28 cellular contexts compared by ENCODE assay signal in the genomic region with DNA sequence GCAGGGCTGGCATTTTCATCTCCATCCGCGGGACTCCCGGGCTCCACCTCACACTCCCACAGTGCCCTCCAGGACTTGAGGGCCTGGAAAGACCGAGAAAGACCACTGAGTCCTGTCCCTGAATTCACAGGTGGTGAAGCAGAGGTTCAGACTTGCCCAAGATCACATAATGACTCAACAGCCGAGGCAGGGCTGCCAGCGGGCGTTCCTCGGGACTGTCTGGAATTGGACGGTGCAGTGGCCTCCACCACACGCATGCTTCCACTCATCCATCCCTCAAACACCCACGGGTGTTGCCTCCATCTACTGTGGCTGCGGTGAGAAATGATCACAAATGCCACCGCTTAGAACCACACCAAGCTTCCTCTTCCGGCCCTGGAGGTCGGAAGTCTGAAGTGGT. TPM values are rescaled to one million over a fixed set of nuclear protein-coding genes. Genes with fewer than 3 reads are reported as not detected.
"Had no signal": no experiment of that assay in that cellular context is flagged by ENCODE, and none has a peak within 500 bp of the region (broad histone marks: within the 10 kb centered on the region; RNA-seq: fewer than 3 reads in every experiment).

No MANE protein-coding gene starts in this region.

- H3K4me1 Mint-ChIP-seq: activated B cell treated with CpG ODN at 0.5 μM for 24 hours; activated T-helper 17 cell treated with anti-CD3 and anti-CD28 coated beads, Interleukin-2, amount 50 U/mL, for 72 hours had no signal

- H3K4me3 ChIP-seq: gastrocnemius medialis, heart left ventricle had no signal

- H3K9me3 Mint-ChIP-seq: activated CD8-positive, alpha-beta T cell treated with anti-CD3 and anti-CD28 coated beads for 36 hours; activated T-cell treated with anti-CD3 and anti-CD28 coated beads, Interleukin-2, amount 50 U/mL, for 4 hours; activated T-helper 17 cell treated with anti-CD3 and anti-CD28 coated beads, Interleukin-2, amount 50 U/mL, for 72 hours had no signal

- DNase-seq: activated B cell treated with CpG ODN at 0.5 μM for 24 hours; activated CD4-positive, alpha-beta T cell treated with anti-CD3 and anti-CD28 coated beads for 48 hours; activated CD4-positive, alpha-beta T cell treated with anti-CD3 and anti-CD28 coated beads, Interleukin-2, amount 50 U/mL, for 1 hour; activated CD4-positive, alpha-beta T cell treated with anti-CD3 and anti-CD28 coated beads, Interleukin-2, amount 50 U/mL, for 48 hours; activated CD8-positive, alpha-beta memory T cell treated with anti-CD3 and anti-CD28 coated beads for 24 hours; activated CD8-positive, alpha-beta T cell treated with anti-CD3 and anti-CD28 coated beads for 36 hours; activated effector memory CD4-positive, alpha-beta T cell treated with Interleukin-2 at 50 U/mL for 16 hours; activated gamma-delta T cell treated with Interleukin-2 at 50 U/mL for 16 hours; activated naive CD4-positive, alpha-beta T cell treated with anti-CD3 and anti-CD28 coated beads, Interleukin-2, amount 50 U/mL, for 16 hours; activated naive CD4-positive, alpha-beta T cell treated with Interleukin-2 at 50 U/mL for 16 hours; activated T-cell treated with anti-CD3 and anti-CD28 coated beads, Interleukin-2, amount 50 U/mL, for 4 hours; amniotic stem cell; anterior cingulate cortex; brain microvascular endothelial cell; caudate nucleus; cortex of kidney; dermis blood vessel endothelial cell; effector CD8-positive, alpha-beta T cell; foreskin keratinocyte; gastrocnemius medialis; glutamatergic neuron; heart left ventricle; T-helper 2 cell; WERI-Rb-1 had no signal

- H3K4me1 ChIP-seq: foreskin keratinocyte, gastrocnemius medialis had no signal

- H3K4me3 Mint-ChIP-seq: activated B cell treated with CpG ODN at 0.5 μM for 24 hours; activated CD8-positive, alpha-beta T cell treated with anti-CD3 and anti-CD28 coated beads for 36 hours; activated naive CD8-positive, alpha-beta T cell; activated T-cell treated with anti-CD3 and anti-CD28 coated beads, Interleukin-2, amount 50 U/mL, for 4 hours; activated T-helper 17 cell treated with anti-CD3 and anti-CD28 coated beads, Interleukin-2, amount 50 U/mL, for 72 hours had no signal

- H3K9me3 ChIP-seq: gastrocnemius medialis had no signal

- H3K36me3 Mint-ChIP-seq: activated naive CD8-positive, alpha-beta T cell had no signal

- H3K36me3 ChIP-seq: brain microvascular endothelial cell, gastrocnemius medialis, heart left ventricle, WERI-Rb-1 had no signal

- H3K27ac Mint-ChIP-seq: activated B cell treated with CpG ODN at 0.5 μM for 24 hours; activated CD8-positive, alpha-beta T cell treated with anti-CD3 and anti-CD28 coated beads for 36 hours; activated naive CD8-positive, alpha-beta T cell; activated T-helper 17 cell treated with anti-CD3 and anti-CD28 coated beads, Interleukin-2, amount 50 U/mL, for 72 hours had no signal

- H3K27ac ChIP-seq: brain microvascular endothelial cell, foreskin keratinocyte, gastrocnemius medialis, heart left ventricle, WERI-Rb-1 had no signal

RNA-seq across cellular contexts. Expression of a gene that starts 6.9 kb away (rescaled TPM):
- total RNA-seq: activated B cell treated with CpG ODN at 0.5 μM for 24 hours; activated T-cell treated with anti-CD3 and anti-CD28 coated beads, Interleukin-2, amount 50 U/mL, for 4 hours; activated T-helper 17 cell treated with anti-CD3 and anti-CD28 coated beads, Interleukin-2, amount 50 U/mL, for 72 hours; epithelial cell of proximal tubule; T-helper 1 cell treated with Interleukin-12 subunit alpha and Interleukin-12 subunit beta and Interleukin-4 antibody, amounts not matched to agents 30 ng/mL and 1 ng/mL, for 36 hours had no signal
